In genomic region chr12:12470751-12471300, GRCh38 we compare ENCODE assay signal across 21 cellular contexts.
DNase-seq lines count a peak whose midpoint lies in the region; ATAC-seq lines count a peak whose summit lies in the region.
"Had no signal": no experiment of that assay in that cellular context is flagged by ENCODE, and none has a peak within 500 bp of the region (broad histone marks: within the 10 kb centered on the region; RNA-seq: fewer than 3 reads in every experiment).

No MANE protein-coding gene starts in this region.

- no peak overlapping the region for H3K4me3 Mint-ChIP-seq in activated CD4-positive, alpha-beta T cell treated with anti-CD3 and anti-CD28 coated beads, Interleukin-2, amount 10 ng/mL, durations not matched to agents 24 days and 14 days
- H3K4me3 Mint-ChIP-seq in CD4-positive, alpha-beta memory T cell: peak overlapping the region in 5 of 8 donors; percentile 7 to 43 (median 40)
- no peak overlapping the region for H3K4me3 Mint-ChIP-seq in activated CD4-positive, alpha-beta memory T cell treated with anti-CD3 and anti-CD28 coated beads, Interleukin-2, amount 10 ng/mL, durations not matched to agents 7 days and 5 days
- H3K4me3 Mint-ChIP-seq in naive thymus-derived CD4-positive, alpha-beta T cell: peak overlapping the region in 1 of 10 donors; percentile 1

- no peaks in the 10 kb centered on the region for H3K36me3 ChIP-seq in CD4-positive, alpha-beta memory T cell (ENCODE audit: insufficient read depth, low read length)
- no peaks in the 10 kb centered on the region for H3K36me3 ChIP-seq in naive thymus-derived CD4-positive, alpha-beta T cell (ENCODE audit: control insufficient read depth in 2 of 3, insufficient read depth in 3 of 3, low read length in 3 of 3)

- no peak overlapping the region for H3K4me3 ChIP-seq in CD4-positive, alpha-beta memory T cell (ENCODE audit: low read length in 2 of 2)
- H3K4me3 ChIP-seq in naive thymus-derived CD4-positive, alpha-beta T cell (ENCODE audit: low read length): no peak overlapping the region
- H3K4me3 ChIP-seq: HAP-1, heart right ventricle had no signal

- no peaks in the 10 kb centered on the region for H3K9me3 Mint-ChIP-seq in activated CD4-positive, alpha-beta T cell treated with anti-CD3 and anti-CD28 coated beads, Interleukin-2, amount 10 ng/mL, durations not matched to agents 24 days and 14 days
- no peaks in the 10 kb centered on the region for H3K9me3 Mint-ChIP-seq in CD4-positive, alpha-beta memory T cell
- peaks cover 3% of the 10 kb centered on the region for H3K9me3 Mint-ChIP-seq in activated CD4-positive, alpha-beta memory T cell treated with anti-CD3 and anti-CD28 coated beads, Interleukin-2, amount 10 ng/mL, durations not matched to agents 7 days and 5 days
- peaks cover 0 to 1% (median 0%) of the 10 kb centered on the region in 11 donors for H3K9me3 Mint-ChIP-seq in naive thymus-derived CD4-positive, alpha-beta T cell

- H3K36me3 Mint-ChIP-seq in activated CD4-positive, alpha-beta T cell treated with anti-CD3 and anti-CD28 coated beads, Interleukin-2, amount 10 ng/mL, durations not matched to agents 24 days and 14 days (ENCODE audit: low read depth): peaks cover 59% of the 10 kb centered on the region
- peaks cover 40 to 55% of the 10 kb centered on the region in 2 donors for H3K36me3 Mint-ChIP-seq in CD4-positive, alpha-beta memory T cell
- H3K36me3 Mint-ChIP-seq in activated CD4-positive, alpha-beta memory T cell treated with anti-CD3 and anti-CD28 coated beads, Interleukin-2, amount 10 ng/mL, durations not matched to agents 7 days and 5 days (ENCODE audit: low read depth): peaks cover 73% of the 10 kb centered on the region
- peaks cover 23 to 60% (median 55%) of the 10 kb centered on the region in 5 donors for H3K36me3 Mint-ChIP-seq in naive thymus-derived CD4-positive, alpha-beta T cell

- POLR2A ChIA-PET in CD4-positive, alpha-beta memory T cell (lab: Charles Lee; ENCODE audit: partially characterized antibody): interaction anchor here (0.6 to 39.3 kb wide), 11 partner anchors 4 to 253 kb away, joined by 3 to 970 read pairs (median 6); partner anchors contain the start of gene CDKN1B
- POLR2A ChIA-PET in activated CD4-positive, alpha-beta memory T cell treated with anti-CD3 and anti-CD28 coated beads, Interleukin-2, amount 10 ng/mL, durations not matched to agents 7 days and 5 days (lab: Charles Lee): interaction anchor here (1.0 to 22.6 kb wide), 9 partner anchors 9 to 250 kb away, joined by 3 to 580 read pairs (median 14); partner anchors contain the start of genes BORCS5 and CDKN1B
- POLR2A ChIA-PET in naive thymus-derived CD4-positive, alpha-beta T cell (lab: Charles Lee): interaction anchor here (0.9 to 2.2 kb wide), 2 partner anchors 9 to 11 kb away, joined by 3 to 9 read pairs; no protein-coding TSS in a partner anchor

- H3K4me1 ChIP-seq in CD4-positive, alpha-beta memory T cell (ENCODE audit: insufficient read depth, low read length): peaks cover 80% of the 10 kb centered on the region
- peaks cover 33 to 36% of the 10 kb centered on the region in 2 donors for H3K4me1 ChIP-seq in naive thymus-derived CD4-positive, alpha-beta T cell (ENCODE audit: control insufficient read depth in 2 of 2, insufficient read depth in 2 of 2, low read length in 2 of 2)
- H3K4me1 ChIP-seq: HAP-1 had no signal

- H3K27ac Mint-ChIP-seq in activated CD4-positive, alpha-beta T cell treated with anti-CD3 and anti-CD28 coated beads, Interleukin-2, amount 10 ng/mL, durations not matched to agents 24 days and 14 days: peak overlapping the region; percentile 47
- H3K27ac Mint-ChIP-seq in CD4-positive, alpha-beta memory T cell: peak overlapping the region; percentile 87 to 100 (median 91)
- peak overlapping the region; percentile 74 for H3K27ac Mint-ChIP-seq in activated CD4-positive, alpha-beta memory T cell treated with anti-CD3 and anti-CD28 coated beads, Interleukin-2, amount 10 ng/mL, durations not matched to agents 7 days and 5 days
- peak overlapping the region in 8 of 9 donors; percentile 43 to 86 (median 71) for H3K27ac Mint-ChIP-seq in naive thymus-derived CD4-positive, alpha-beta T cell

- H3K27ac ChIP-seq in CD4-positive, alpha-beta memory T cell (ENCODE audit: low read depth, low read length): no peak overlapping the region
- H3K27ac ChIP-seq in naive thymus-derived CD4-positive, alpha-beta T cell (ENCODE audit: low read depth, low read length): no peak overlapping the region
- H3K27ac ChIP-seq: brain microvascular endothelial cell, heart right ventricle had no signal

- DNase-seq in activated CD4-positive, alpha-beta T cell treated with anti-CD3 and anti-CD28 coated beads, Interleukin-2, amount 10 ng/mL, durations not matched to agents 24 days and 14 days: no peak
- no peak for DNase-seq in activated CD4-positive, alpha-beta T cell treated with anti-CD3 and anti-CD28 coated beads for 48 hours
- DNase-seq in CD4-positive, alpha-beta memory T cell: no peak
- DNase-seq in activated CD4-positive, alpha-beta memory T cell treated with anti-CD3 and anti-CD28 coated beads, Interleukin-2, amount 10 ng/mL, durations not matched to agents 7 days and 5 days: no peak
- no peak for DNase-seq in naive thymus-derived CD4-positive, alpha-beta T cell
- no peak for DNase-seq in amniotic stem cell (lab: John Stamatoyannopoulos, UW)
- DNase-seq: activated effector memory CD4-positive, alpha-beta T cell treated with anti-CD3 and anti-CD28 coated beads, Interleukin-2, amount 50 U/mL, for 16 hours; brain microvascular endothelial cell; effector CD4-positive, alpha-beta T cell; foreskin keratinocyte; heart right ventricle; IMR-90; left cardiac atrium; NCI-H2081; NCI-H446; stimulated activated CD8-positive, alpha-beta memory T cell treated with anti-CD3 and anti-CD28 coated beads, Interleukin-4, amount 100 ng/mL, for 48 hours had no signal

- no peaks in the 10 kb centered on the region for H3K27me3 Mint-ChIP-seq in activated CD4-positive, alpha-beta T cell treated with anti-CD3 and anti-CD28 coated beads, Interleukin-2, amount 10 ng/mL, durations not matched to agents 24 days and 14 days
- no peaks in the 10 kb centered on the region for H3K27me3 Mint-ChIP-seq in CD4-positive, alpha-beta memory T cell
- no peaks in the 10 kb centered on the region for H3K27me3 Mint-ChIP-seq in activated CD4-positive, alpha-beta memory T cell treated with anti-CD3 and anti-CD28 coated beads, Interleukin-2, amount 10 ng/mL, durations not matched to agents 7 days and 5 days
- no peaks in the 10 kb centered on the region for H3K27me3 Mint-ChIP-seq in naive thymus-derived CD4-positive, alpha-beta T cell
- H3K27me3 Mint-ChIP-seq: progenitor cell of endocrine pancreas had no signal

- ATAC-seq in naive thymus-derived CD4-positive, alpha-beta T cell: no peak
- ATAC-seq in HG03520 (IDR thresholded peaks at IDR 0.05; ENCODE audit: unreplicated experiment): no peak
- ATAC-seq in HG02884 (IDR thresholded peaks at IDR 0.05; ENCODE audit: unreplicated experiment): no peak
- ATAC-seq: esophagus mucosa, foreskin keratinocyte, heart right ventricle, left cardiac atrium had no signal

- H3K9me3 ChIP-seq in CD4-positive, alpha-beta memory T cell (ENCODE audit: control insufficient read depth in 1 of 2, low read length in 2 of 2): no peaks in the 10 kb centered on the region
- H3K9me3 ChIP-seq in naive thymus-derived CD4-positive, alpha-beta T cell (ENCODE audit: control insufficient read depth in 2 of 3, low read length in 3 of 3): no peaks in the 10 kb centered on the region
- H3K9me3 ChIP-seq: HAP-1, heart right ventricle had no signal

- intact Hi-C loops in activated CD4-positive, alpha-beta T cell treated with anti-CD3 and anti-CD28 coated beads, Interleukin-2, amount 10 ng/mL, durations not matched to agents 24 days and 14 days (cut with micrococcal nuclease): no loop called here
- intact Hi-C loops in CD4-positive, alpha-beta memory T cell (cut with micrococcal nuclease): no loop called here
- intact Hi-C loops in naive thymus-derived CD4-positive, alpha-beta T cell (cut with micrococcal nuclease): no loop called here

- peaks cover 66% of the 10 kb centered on the region for H3K4me1 Mint-ChIP-seq in activated CD4-positive, alpha-beta T cell treated with anti-CD3 and anti-CD28 coated beads, Interleukin-2, amount 10 ng/mL, durations not matched to agents 24 days and 14 days
- peaks cover 62 to 88% (median 79%) of the 10 kb centered on the region in 4 donors for H3K4me1 Mint-ChIP-seq in CD4-positive, alpha-beta memory T cell
- peaks cover 87% of the 10 kb centered on the region for H3K4me1 Mint-ChIP-seq in activated CD4-positive, alpha-beta memory T cell treated with anti-CD3 and anti-CD28 coated beads, Interleukin-2, amount 10 ng/mL, durations not matched to agents 7 days and 5 days
- H3K4me1 Mint-ChIP-seq in naive thymus-derived CD4-positive, alpha-beta T cell: peaks cover 23 to 80% (median 61%) of the 10 kb centered on the region in 7 donors

- CTCF ChIA-PET in CD4-positive, alpha-beta memory T cell (lab: Charles Lee; ENCODE audit: partially characterized antibody): interaction anchor here (2.3 to 7.1 kb wide), 3 partner anchors 11 to 266 kb away, joined by 7 to 63 read pairs (median 10); no protein-coding TSS in a partner anchor
- CTCF ChIA-PET in activated CD4-positive, alpha-beta memory T cell treated with anti-CD3 and anti-CD28 coated beads, Interleukin-2, amount 10 ng/mL, durations not matched to agents 7 days and 5 days (lab: Charles Lee): interaction anchor here (0.6 to 1.2 kb wide), 4 partner anchors 92 to 338 kb away, joined by 3 read pairs; partner anchors contain the start of gene DUSP16
- CTCF ChIA-PET in naive thymus-derived CD4-positive, alpha-beta T cell (lab: Charles Lee): no interaction called here

- H3K27me3 ChIP-seq in CD4-positive, alpha-beta memory T cell (ENCODE audit: insufficient read depth, low read length): no peaks in the 10 kb centered on the region
- no peaks in the 10 kb centered on the region for H3K27me3 ChIP-seq in naive thymus-derived CD4-positive, alpha-beta T cell (ENCODE audit: control insufficient read depth in 2 of 2, insufficient read depth in 2 of 2, low read length in 2 of 2)
- H3K27me3 ChIP-seq: brain microvascular endothelial cell, foreskin keratinocyte, heart right ventricle had no signal

Comparison
In these comparisons a context has a peak if more than half of its experiments do, and no peak if none do; other contexts are left out.
1. H3K4me3 Mint-ChIP-seq: peak in CD4-positive, alpha-beta memory T cell (5 of 8); none in activated CD4-positive, alpha-beta T cell treated with anti-CD3 and anti-CD28 coated beads, Interleukin-2, amount 10 ng/mL, durations not matched to agents 24 days and 14 days (single experiment) and activated CD4-positive, alpha-beta memory T cell treated with anti-CD3 and anti-CD28 coated beads, Interleukin-2, amount 10 ng/mL, durations not matched to agents 7 days and 5 days (single experiment).
2. Peak in every context shown above with its lines, with median percentiles within 50 percentile points of each other: H3K27ac Mint-ChIP-seq.